ENCODE assay signal across 24 cellular contexts in the genomic region with DNA sequence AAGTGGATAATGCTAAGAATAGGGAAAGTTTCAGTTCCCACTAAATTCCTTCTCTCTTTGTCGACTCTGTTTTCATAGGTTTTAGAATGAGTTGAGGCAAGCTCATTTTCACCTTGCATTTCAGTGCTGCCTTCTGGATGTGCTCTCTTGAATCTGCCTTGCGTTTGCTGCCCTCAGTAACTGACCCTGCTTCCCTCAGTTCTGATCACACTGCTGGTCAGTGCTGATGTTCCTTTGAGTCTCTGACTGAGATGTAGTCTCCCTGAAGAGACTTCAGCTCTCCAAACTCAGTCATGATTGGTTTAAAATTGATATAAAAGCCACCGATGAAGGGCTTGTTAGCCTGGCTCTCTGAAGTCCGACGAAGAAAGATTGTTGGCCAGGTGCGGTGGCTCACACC. TPM values are rescaled to one million over a fixed set of nuclear protein-coding genes. Genes with fewer than 3 reads are reported as not detected.
DNase-seq lines count a peak whose midpoint lies in the region; ATAC-seq, FAIRE-seq and TF ChIP-seq lines count a peak whose summit lies in the region.
"Had no signal": no experiment of that assay in that cellular context is flagged by ENCODE, and none has a peak within 500 bp of the region (broad histone marks: within the 10 kb centered on the region; RNA-seq: fewer than 3 reads in every experiment).

No MANE protein-coding gene starts in this region.

- no peak for ATAC-seq in IMR-90 (ENCODE audit: low read depth)
- ATAC-seq: right cardiac atrium; stimulated activated naive CD8-positive, alpha-beta T cell treated with anti-CD3 and anti-CD28 coated beads, Interleukin-15, Interleukin-2, amounts not matched to agents 100 U/mL and 50 U/mL, for 24 hours had no signal

- H3K36me3 ChIP-seq in Caco-2 (ENCODE audit: control insufficient read depth, insufficient read depth, low read length) (no peaks in the 10 kb centered on the region), IMR-90 (ENCODE audit: control insufficient read depth, insufficient read depth, low read length) (no peaks in the 10 kb centered on the region), neural progenitor cell (no peaks in the 10 kb centered on the region), small intestine (ENCODE audit: control insufficient read depth in 2 of 2, insufficient read depth in 2 of 2, low read length in 2 of 2) (no peaks in the 10 kb centered on the region)
- H3K36me3 ChIP-seq: adrenal gland, HAP-1, pancreas, thyroid gland had no signal

- H2BK15ac ChIP-seq in IMR-90 (ENCODE audit: low read depth, low read length): no peak overlapping the region

- intact Hi-C loops in Caco-2 (cut with micrococcal nuclease; ENCODE audit: unreplicated experiment) (no loop called here), IMR-90 (cut with micrococcal nuclease) (no loop called here)

- no peak overlapping the region for H3K27ac Mint-ChIP-seq in Caco-2 (ENCODE audit: unreplicated experiment)
- H3K27ac Mint-ChIP-seq in neural progenitor cell: no peak overlapping the region
- H3K27ac Mint-ChIP-seq: activated T-cell treated with anti-CD3 and anti-CD28 coated beads, Interleukin-2, amount 50 U/mL, for 72 hours; CD4-positive, alpha-beta T cell; naive B cell had no signal

- CTCF ChIA-PET in Caco-2 (lab: Charles Lee): interaction anchor here (0.6 to 2.2 kb wide), 9 partner anchors 12 to 71 kb away, joined by 3 to 44 read pairs (median 5); a partner anchor contains a TSS
- CTCF ChIA-PET in IMR-90 (lab: Yijun Ruan, JAX): no interaction called here

- H3K4ac ChIP-seq in IMR-90 (ENCODE audit: low read depth, low read length): peak overlapping the region; percentile 24; the same call in 1 of the 2 replicates

- no peaks in the 10 kb centered on the region for H3K79me2 ChIP-seq in neural progenitor cell (ENCODE audit: low read depth)

- H3K9me3 Mint-ChIP-seq in Caco-2 (ENCODE audit: unreplicated experiment): no peaks in the 10 kb centered on the region
- no peaks in the 10 kb centered on the region for H3K9me3 Mint-ChIP-seq in neural progenitor cell
- H3K9me3 Mint-ChIP-seq: activated T-cell treated with anti-CD3 and anti-CD28 coated beads, Interleukin-2, amount 50 U/mL, for 72 hours; CD4-positive, alpha-beta T cell; naive B cell had no signal

- no peak overlapping the region for H2AK5ac ChIP-seq in IMR-90 (ENCODE audit: low read depth, low read length)

- no peak overlapping the region for H3K18ac ChIP-seq in IMR-90 (ENCODE audit: low read depth, low read length)

- H2BK20ac ChIP-seq in IMR-90 (ENCODE audit: low read depth, low read length): peak overlapping the region; percentile 22; the same call in 1 of the 2 replicates

- H3K4me2 ChIP-seq in IMR-90 (ENCODE audit: low read depth, low read length): no peak overlapping the region
- H3K4me2 ChIP-seq in neural progenitor cell: no peak overlapping the region

- H3K23ac ChIP-seq in IMR-90 (ENCODE audit: low read depth, low read length): no peak overlapping the region

- no peak overlapping the region for H2BK120ac ChIP-seq in IMR-90 (ENCODE audit: low read depth, low read length)

- no peaks in the 10 kb centered on the region for H3K9me1 ChIP-seq in IMR-90 (ENCODE audit: insufficient read depth, low read length)

- TF ChIP-seq CTCF in Caco-2 (IDR thresholded peaks at IDR 0.05; ENCODE audit: insufficient read depth in 1 of 2, low read depth in 1 of 2, low read length in 1 of 2, severe bottlenecking in 1 of 2, unreplicated experiment in 1 of 2) (no peak), IMR-90 (conservative IDR thresholded peaks at IDR 0.05; ENCODE audit: low read depth, low read length) (no peak), VCaP (conservative IDR thresholded peaks at IDR 0.05) (no peak), neural progenitor cell (IDR thresholded peaks at IDR 0.05) (no peak)

- in situ Hi-C loops in IMR-90 (cut with MboI; ENCODE audit: low sequenced_read_pairs): no loop called here

- no peak for TF ChIP-seq RAD21 in IMR-90 (IDR thresholded peaks at IDR 0.05; ENCODE audit: low read length)

- no TSS peak for BruUV-seq in Caco-2 (replicated peaks; lab: Mats Ljungman, UMichigan)
- BruUV-seq in IMR-90 (replicated peaks; lab: Mats Ljungman, UMichigan): no TSS peak

- no peak overlapping the region for H2AK9ac ChIP-seq in IMR-90 (replicated peaks; ENCODE audit: low read depth, low read length, poor library complexity)

- no peak overlapping the region for H4K5ac ChIP-seq in IMR-90 (ENCODE audit: low read depth, low read length)

- H2AFZ ChIP-seq in IMR-90 (replicated peaks; ENCODE audit: low read length, poor library complexity): peak overlapping the region; percentile 16
- H2AFZ ChIP-seq in neural progenitor cell (replicated peaks): peak overlapping the region; percentile 88

- DNase-seq in Caco-2 (no peak), IMR-90 (no peak), neural progenitor cell (ENCODE audit: low spot score) (no peak), small intestine (no peak), NCI-H2196 treated with DMSO at 0.1 percent for 48 hours (lab: John Stamatoyannopoulos, UW; ENCODE audit: unreplicated experiment) (no peak), GM19239 (ENCODE audit: insufficient read length, low spot score) (no peak), HuH-7.5 (ENCODE audit: low spot score) (no peak)
- DNase-seq: activated CD4-positive, alpha-beta T cell treated with anti-CD3 and anti-CD28 coated beads for 48 hours; activated naive CD4-positive, alpha-beta T cell treated with Interleukin-2 at 50 U/mL for 16 hours; activated T-cell treated with anti-CD3 and anti-CD28 coated beads, Interleukin-2, amount 50 U/mL, for 72 hours; CD4-positive, alpha-beta T cell; effector memory CD4-positive, alpha-beta T cell; foreskin melanocyte; MM.1S; naive B cell; NCI-H1417 treated with DMSO at 0.1 percent for 48 hours; NCI-H2081 treated with DMSO at 0.1 percent for 48 hours; pancreas; right cardiac atrium; stimulated activated naive CD8-positive, alpha-beta T cell treated with anti-CD3 and anti-CD28 coated beads, Interleukin-15, Interleukin-2, amounts not matched to agents 100 U/mL and 50 U/mL, for 24 hours; thyroid gland had no signal

- dilution Hi-C loops in IMR-90 (cut with HindIII; ENCODE audit: low sequenced_read_pairs, unreplicated experiment): no loop called here

- no peaks in the 10 kb centered on the region for H3K79me1 ChIP-seq in IMR-90 (ENCODE audit: low read depth in 1 of 2, low read length in 2 of 2)

- no peak overlapping the region for H4K8ac ChIP-seq in IMR-90 (ENCODE audit: low read depth in 2 of 2, low read length in 2 of 2)

- H3K9ac ChIP-seq in IMR-90 (ENCODE audit: low read depth, low read length) (no peak overlapping the region), neural progenitor cell (no peak overlapping the region)

- H4K91ac ChIP-seq in IMR-90 (ENCODE audit: insufficient read depth, low read depth, low read length): no peak overlapping the region

- FAIRE-seq in small intestine (lab: Jason Lieb, UNC): no peak
- FAIRE-seq in GM19239 (lab: Jason Lieb, UNC): no peak
- FAIRE-seq: pancreas had no signal

- H3K14ac ChIP-seq in IMR-90 (replicated peaks; ENCODE audit: low read depth, low read length): no peak overlapping the region

- H3K4me1 ChIP-seq in Caco-2: no peaks in the 10 kb centered on the region
- 0 out of 2 replicates have a peak, but pooled peaks cover 1% of the 10 kb centered on the region for H3K4me1 ChIP-seq in IMR-90 (ENCODE audit: control insufficient read depth, insufficient read depth, low read length)
- peaks cover 9% of the 10 kb centered on the region for H3K4me1 ChIP-seq in neural progenitor cell
- H3K4me1 ChIP-seq in small intestine (ENCODE audit: control insufficient read depth in 2 of 2, insufficient read depth in 1 of 2, low read depth in 1 of 2, low read length in 1 of 2): no peaks in the 10 kb centered on the region
- H3K4me1 ChIP-seq: adrenal gland, pancreas, thyroid gland had no signal

- H3K36me3 Mint-ChIP-seq in Caco-2 (ENCODE audit: insufficient read depth, unreplicated experiment): no peaks in the 10 kb centered on the region
- no peaks in the 10 kb centered on the region for H3K36me3 Mint-ChIP-seq in neural progenitor cell
- H3K36me3 Mint-ChIP-seq: naive B cell had no signal

- H3K27ac ChIP-seq in IMR-90 (ENCODE audit: insufficient read depth, low read length) (no peak overlapping the region), VCaP (peak overlapping the region; percentile 35), neural progenitor cell (no peak overlapping the region), small intestine (ENCODE audit: low read depth in 1 of 2, low read length in 1 of 2) (no peak overlapping the region)
- H3K27ac ChIP-seq: adrenal gland, pancreas, thyroid gland had no signal

- TF ChIP-seq POLR2A in IMR-90 (IDR thresholded peaks at IDR 0.05; ENCODE audit: low read depth, low read length): no peak

- H3K9me3 ChIP-seq in Caco-2: no peaks in the 10 kb centered on the region
- no peaks in the 10 kb centered on the region for H3K9me3 ChIP-seq in IMR-90 (ENCODE audit: control insufficient read depth, insufficient read depth, low read length)
- no peaks in the 10 kb centered on the region for H3K9me3 ChIP-seq in neural progenitor cell (ENCODE audit: low read depth)
- H3K9me3 ChIP-seq in small intestine (ENCODE audit: control insufficient read depth, low read depth): no peaks in the 10 kb centered on the region
- H3K9me3 ChIP-seq: adrenal gland, HAP-1, pancreas, thyroid gland had no signal

- H3K4me1 Mint-ChIP-seq in Caco-2 (ENCODE audit: low read depth, unreplicated experiment): peaks cover 6% of the 10 kb centered on the region
- H3K4me1 Mint-ChIP-seq in neural progenitor cell: peaks cover 6% of the 10 kb centered on the region

- no peak overlapping the region for H3K56ac ChIP-seq in IMR-90 (ENCODE audit: extremely low read depth, insufficient read depth, low read length)

- H3K4me3 Mint-ChIP-seq in Caco-2 (ENCODE audit: unreplicated experiment) (peak overlapping the region; percentile 38), neural progenitor cell (no peak overlapping the region)
- H3K4me3 Mint-ChIP-seq: activated T-cell treated with anti-CD3 and anti-CD28 coated beads, Interleukin-2, amount 50 U/mL, for 72 hours; CD4-positive, alpha-beta T cell; naive B cell had no signal

- H3F3A ChIP-seq in neural progenitor cell (ENCODE audit: low read depth): peaks cover 14% of the 10 kb centered on the region

- H3K27me3 Mint-ChIP-seq in Caco-2 (ENCODE audit: insufficient read depth, unreplicated experiment) (no peaks in the 10 kb centered on the region), neural progenitor cell (ENCODE audit: insufficient read depth, low read depth) (no peaks in the 10 kb centered on the region)
- H3K27me3 Mint-ChIP-seq: CD4-positive, alpha-beta T cell had no signal

- 75% methylated on average over 4 of the region's 6 CpGs; no CpG with 5 or more reads in 1 of the 2 experiments for WGBS in IMR-90 (ENCODE audit: extremely low coverage in 2 of 2, insufficient read length in 1 of 2), 2 experiments
- 79 to 83% (median 80%) methylated on average over 6 of the region's 6 CpGs for WGBS in small intestine, 3 donors

- H3K4me3 ChIP-seq in Caco-2 (ENCODE audit: low read depth, low read length): no peak overlapping the region
- no peak overlapping the region for H3K4me3 ChIP-seq in IMR-90 (ENCODE audit: insufficient read depth, low read depth, low read length)
- no peak overlapping the region for H3K4me3 ChIP-seq in neural progenitor cell
- H3K4me3 ChIP-seq in small intestine (ENCODE audit: low read depth in 1 of 2, low read length in 2 of 2): no peak overlapping the region
- H3K4me3 ChIP-seq: adrenal gland, HAP-1, pancreas, thyroid gland had no signal

- H4K20me1 ChIP-seq in IMR-90 (ENCODE audit: insufficient read depth, low read length) (no peaks in the 10 kb centered on the region), neural progenitor cell (ENCODE audit: low read depth) (no peaks in the 10 kb centered on the region)

- H2BK5ac ChIP-seq in IMR-90 (ENCODE audit: low read depth, low read length, poor library complexity, severe bottlenecking): no peak overlapping the region

- no peaks in the 10 kb centered on the region for H3K27me3 ChIP-seq in Caco-2 (replicated peaks; ENCODE audit: control insufficient read depth, insufficient read depth, low read length)
- H3K27me3 ChIP-seq in IMR-90 (ENCODE audit: control insufficient read depth, insufficient read depth, low read length): 0 out of 2 replicates have a peak, but pooled peaks cover 2% of the 10 kb centered on the region
- H3K27me3 ChIP-seq in neural progenitor cell: no peaks in the 10 kb centered on the region
- no peaks in the 10 kb centered on the region for H3K27me3 ChIP-seq in small intestine (ENCODE audit: control insufficient read depth in 2 of 2, insufficient read depth in 2 of 2, low read length in 2 of 2)
- H3K27me3 ChIP-seq: adrenal gland, pancreas, thyroid gland had no signal

- POLR2A ChIA-PET in Caco-2 (lab: Charles Lee) (interaction anchor here (1.0 kb wide), 1 partner anchor 13 kb away, joined by 8 read pairs; no protein-coding TSS in a partner anchor), IMR-90 (lab: Charles Lee; ENCODE audit: unreplicated experiment) (no interaction called here)

RNA-seq across cellular contexts. Expression of a gene that starts 25.2 kb away (rescaled TPM):
- total RNA-seq in Caco-2 (2022): 386 and 391 TPM in 2 replicates
- 55.2 and 234 TPM in 2 replicates for total RNA-seq in IMR-90 (2012; rRNA removed)
- 136 and 155 TPM in 2 replicates for polyA plus RNA-seq in IMR-90 (2012; rRNA removed)
- polyA plus RNA-seq in IMR-90 (2012; cell fraction: cytosol; rRNA removed): 56.5 and 68.4 TPM in 2 replicates
- polyA plus RNA-seq in IMR-90 (2012; cell fraction: nucleus; rRNA removed; ENCODE audit: low replicate concordance): 44.9 and 118 TPM in 2 replicates
- total RNA-seq in neural progenitor cell (ENCODE audit: low replicate concordance): 516 and 903 TPM in 2 replicates
- polyA plus RNA-seq in small intestine: 100 to 1,000 TPM; 126 to 225 (median 145) TPM
